In the genomic region with DNA sequence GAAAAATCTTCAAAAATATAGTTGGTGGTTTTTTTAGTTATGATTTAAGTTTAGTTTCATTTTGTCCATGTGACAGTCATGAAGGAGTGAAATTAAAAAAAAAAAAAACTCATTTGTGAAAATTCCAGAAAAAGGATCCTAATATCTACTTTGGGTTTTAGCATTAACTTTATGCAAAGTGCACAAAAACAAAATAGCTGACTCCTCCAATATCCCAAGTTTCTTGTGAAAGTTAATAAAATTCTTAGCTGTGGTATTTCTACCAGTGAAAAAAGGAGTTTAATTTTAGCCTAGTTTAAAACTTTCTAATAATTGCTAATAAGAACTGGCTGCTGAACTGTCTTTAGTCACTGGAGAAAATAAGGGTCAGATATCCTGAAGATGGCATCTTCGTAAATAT, we compare ENCODE assay signal across 32 cellular contexts.
"Had no signal": no experiment of that assay in that cellular context is flagged by ENCODE, and none has a peak within 500 bp of the region (broad histone marks: within the 10 kb centered on the region; RNA-seq: fewer than 3 reads in every experiment).

No MANE protein-coding gene starts in this region.

- H3K9ac ChIP-seq: SK-N-SH had no signal

- H3K27ac ChIP-seq: PC-9, RWPE1, SJSA1 had no signal

- FAIRE-seq: RCC 7860 had no signal

- H3K4me3 ChIP-seq: MG63, PC-9, SJSA1 had no signal

- H3K4me2 ChIP-seq: PC-9, SK-N-SH had no signal

- H3K9me3 ChIP-seq: SJSA1, SK-N-SH had no signal

- H2AFZ ChIP-seq: PC-9 had no signal

- DNase-seq: Kasumi-1, MG63, NCI-H1048, NCI-H1092 treated with DMSO at 0.1 percent for 48 hours, NCI-H1105 treated with DMSO at 0.1 percent for 48 hours, NCI-H1417, NCI-H1436, NCI-H146, NCI-H1694, NCI-H187, NCI-H1930, NCI-H2029 treated with DMSO at 0.1 percent for 48 hours, NCI-H2081 treated with DMSO at 0.1 percent for 48 hours, NCI-H2107, NCI-H2171, NCI-H226, NCI-H446 treated with DMSO at 0.1 percent for 48 hours, NCI-H510A, NCI-H524, NCI-H526, NCI-H69, NCI-H748 treated with DMSO at 0.1 percent for 48 hours, NCI-H82, PC-9, SHP77 treated with DMSO at 0.1 percent for 48 hours, SK-N-SH, SW 1271 had no signal

- ATAC-seq: Panc1, Right ventricle myocardium inferior had no signal

- H3K27me3 ChIP-seq: MG63, SJSA1 had no signal
